Comparison of ENCODE assay signal across 16 cellular contexts in the genomic region with DNA sequence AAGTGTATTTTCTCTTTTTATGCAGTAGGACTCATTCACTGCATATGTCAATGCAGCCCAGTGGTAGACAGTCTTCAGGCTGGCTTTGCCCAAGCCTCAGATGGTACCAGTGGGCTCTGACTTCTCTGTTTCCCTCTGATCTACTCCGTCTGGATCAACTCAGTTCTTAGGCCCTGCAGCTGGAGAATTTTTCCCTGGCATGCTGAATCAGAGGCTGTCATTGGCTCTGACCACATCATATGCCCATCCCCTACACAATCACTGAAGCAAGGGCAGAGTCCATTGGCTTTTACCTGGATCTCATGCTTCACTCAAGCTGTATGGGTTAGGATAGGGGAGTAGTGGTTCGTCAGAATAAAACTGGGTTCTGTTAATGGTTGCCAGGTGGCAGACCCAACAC. TPM values are rescaled to one million over a fixed set of nuclear protein-coding genes. Genes with fewer than 3 reads are reported as not detected.
DNase-seq lines count a peak whose midpoint lies in the region; ATAC-seq and TF ChIP-seq lines count a peak whose summit lies in the region.
"Had no signal": no experiment of that assay in that cellular context is flagged by ENCODE, and none has a peak within 500 bp of the region (broad histone marks: within the 10 kb centered on the region; RNA-seq: fewer than 3 reads in every experiment).

No MANE protein-coding gene starts in this region.

- DNase-seq in ACHN (peak; percentile 64), HT-29 (ENCODE audit: low spot score) (peak; percentile 36), adipocyte (ENCODE audit: low read depth) (peak; percentile 19), mucosa of descending colon (no peak), cortex of kidney (lab: John Stamatoyannopoulos, UW) (no peak), activated gamma-delta T cell (lab: John Stamatoyannopoulos, UW) (no peak), SHP77 treated with DMSO at 0.1 percent for 48 hours (lab: John Stamatoyannopoulos, UW) (no peak), OCI-M2 (lab: John Stamatoyannopoulos, UW; ENCODE audit: unreplicated experiment) (no peak)
- DNase-seq: activated CD8-positive, alpha-beta memory T cell treated with anti-CD3 and anti-CD28 coated beads for 24 hours; activated naive CD4-positive, alpha-beta T cell; NCI-H1092; stimulated activated CD4-positive, alpha-beta T cell treated with anti-CD3 and anti-CD28 coated beads, Interleukin-12 subunit alpha, Interleukin-12 subunit beta, amount 100 ng/mL, for 4 hours had no signal

- peak overlapping the region; percentile 47 for H3K4me3 ChIP-seq in adipocyte (ENCODE audit: low read length)
- no peak overlapping the region for H3K4me3 ChIP-seq in mucosa of descending colon
- H3K4me3 ChIP-seq: cardiac muscle cell, lung, thyroid gland had no signal

- peaks cover 60% of the 10 kb centered on the region for H3K4me1 ChIP-seq in adipocyte (ENCODE audit: control insufficient read depth, insufficient read depth, low read length)
- no peaks in the 10 kb centered on the region for H3K4me1 ChIP-seq in mucosa of descending colon (ENCODE audit: low read depth)

- peaks cover 3% of the 10 kb centered on the region for H3K9me3 ChIP-seq in adipocyte (ENCODE audit: control insufficient read depth, low read length)
- H3K9me3 ChIP-seq in mucosa of descending colon = no peaks in the 10 kb centered on the region
- H3K9me3 ChIP-seq: neutrophil, thyroid gland had no signal

- ATAC-seq in mucosa of descending colon = peak; percentile 85

- in situ Hi-C loops in ACHN (cut with HindIII; ENCODE audit: low pct_ligation_motif_present, low pct_unique_long_range_greater_than_20kb, low sequenced_read_pairs) = no loop called here

- intact Hi-C loops in mucosa of descending colon (cut with DNase I, micrococcal nuclease) = no loop called here

- H3K36me3 ChIP-seq in adipocyte (ENCODE audit: control insufficient read depth, insufficient read depth, low read length, severe bottlenecking) (no peaks in the 10 kb centered on the region), mucosa of descending colon (ENCODE audit: low read depth) (no peaks in the 10 kb centered on the region)
- H3K36me3 ChIP-seq: cardiac muscle cell, neutrophil, thyroid gland had no signal

- no peak for TF ChIP-seq CTCF in mucosa of descending colon (IDR thresholded peaks at IDR 0.05)

- no peaks in the 10 kb centered on the region for H3K27me3 ChIP-seq in adipocyte (replicated peaks; ENCODE audit: control insufficient read depth, insufficient read depth, low read length)
- H3K27me3 ChIP-seq: cardiac muscle cell, neutrophil, thyroid gland had no signal

- H3K9ac ChIP-seq in adipocyte (ENCODE audit: low read length) = peak overlapping the region; percentile 86

RNA-seq across cellular contexts. Expression of gene KIZ, which starts 57.8 kb away (rescaled TPM):
- 8.5 and 11.5 TPM in 2 replicates for total RNA-seq in HT-29 (2014; rRNA removed; shearing (Covaris generic))
- 100 to 1,000 TPM in 1 of 3 donors, 10 to 100 TPM in 1, 1 to 10 TPM in 1; 9.4 to 114 (median 14.2) TPM for total RNA-seq in mucosa of descending colon

Comparison
In these comparisons a context has a peak if more than half of its experiments do, and no peak if none do; other contexts are left out.
1. DNase-seq: peak in ACHN (single experiment), HT-29 (single experiment) and adipocyte (single experiment); none in mucosa of descending colon (0 of 3), cortex of kidney (single experiment), activated gamma-delta T cell (single experiment), SHP77 treated with DMSO at 0.1 percent for 48 hours (single experiment) and OCI-M2 (single experiment).